14 cellular contexts compared by ENCODE assay signal in genomic region chr2:144259332-144259731, GRCh38.
DNase-seq lines count a peak whose midpoint lies in the region; ATAC-seq and TF ChIP-seq lines count a peak whose summit lies in the region.
"Had no signal": no experiment of that assay in that cellular context is flagged by ENCODE, and none has a peak within 500 bp of the region (broad histone marks: within the 10 kb centered on the region; RNA-seq: fewer than 3 reads in every experiment).

No MANE protein-coding gene starts in this region.

- no peak overlapping the region for H3K4me3 Mint-ChIP-seq in activated CD8-positive, alpha-beta memory T cell treated with anti-CD3 and anti-CD28 coated beads, Interleukin-2, amount 10 ng/mL, durations not matched to agents 7 days and 5 days
- H3K4me3 Mint-ChIP-seq in naive thymus-derived CD4-positive, alpha-beta T cell: no peak overlapping the region
- H3K4me3 Mint-ChIP-seq: CD4-positive, alpha-beta memory T cell had no signal

- ATAC-seq in activated CD8-positive, alpha-beta memory T cell treated with anti-CD3 and anti-CD28 coated beads, Interleukin-2, amount 10 ng/mL, durations not matched to agents 7 days and 5 days: no peak
- ATAC-seq in HG02678 (IDR thresholded peaks at IDR 0.05; ENCODE audit: unreplicated experiment): no peak
- ATAC-seq in naive thymus-derived CD4-positive, alpha-beta T cell: no peak

- H3K27ac Mint-ChIP-seq in activated CD8-positive, alpha-beta memory T cell treated with anti-CD3 and anti-CD28 coated beads, Interleukin-2, amount 10 ng/mL, durations not matched to agents 7 days and 5 days: peak overlapping the region; percentile 19
- no peak overlapping the region for H3K27ac Mint-ChIP-seq in naive thymus-derived CD4-positive, alpha-beta T cell
- H3K27ac Mint-ChIP-seq: CD4-positive, alpha-beta memory T cell had no signal

- peaks cover 50% of the 10 kb centered on the region for H3K4me1 Mint-ChIP-seq in activated CD8-positive, alpha-beta memory T cell treated with anti-CD3 and anti-CD28 coated beads, Interleukin-2, amount 10 ng/mL, durations not matched to agents 7 days and 5 days
- peaks cover 10 to 36% (median 13%) of the 10 kb centered on the region in 7 donors for H3K4me1 Mint-ChIP-seq in naive thymus-derived CD4-positive, alpha-beta T cell

- DNase-seq in activated CD8-positive, alpha-beta memory T cell treated with anti-CD3 and anti-CD28 coated beads, Interleukin-2, amount 10 ng/mL, durations not matched to agents 7 days and 5 days: no peak
- no peak for DNase-seq in activated CD8-positive, alpha-beta memory T cell treated with anti-CD3 and anti-CD28 coated beads, Interleukin-2, amount 50 U/mL, for 48 hours
- DNase-seq in HEK293T (ENCODE audit: extremely low spot score) (no peak), myocyte (ENCODE audit: low read depth) (peak; percentile 25)
- no peak for DNase-seq in naive thymus-derived CD4-positive, alpha-beta T cell
- DNase-seq: C1 segment of cervical spinal cord; Calu3; CD4-positive, alpha-beta memory T cell; COR-L47; DMS53; DMS79 treated with DMSO at 0.1 percent for 48 hours; GOT3 had no signal

- H3K9me3 ChIP-seq in naive thymus-derived CD4-positive, alpha-beta T cell (ENCODE audit: control insufficient read depth in 2 of 3, low read length in 3 of 3): peaks cover 0 to 3% (median 0%) of the 10 kb centered on the region in 3 experiments

- H3K27me3 ChIP-seq in naive thymus-derived CD4-positive, alpha-beta T cell (ENCODE audit: control insufficient read depth in 2 of 2, insufficient read depth in 2 of 2, low read length in 2 of 2): no peaks in the 10 kb centered on the region

- peaks cover 59% of the 10 kb centered on the region for H3K36me3 Mint-ChIP-seq in activated CD8-positive, alpha-beta memory T cell treated with anti-CD3 and anti-CD28 coated beads, Interleukin-2, amount 10 ng/mL, durations not matched to agents 7 days and 5 days
- peaks cover 0 to 40% (median 25%) of the 10 kb centered on the region in 5 donors for H3K36me3 Mint-ChIP-seq in naive thymus-derived CD4-positive, alpha-beta T cell

- no peaks in the 10 kb centered on the region for H3K36me3 ChIP-seq in naive thymus-derived CD4-positive, alpha-beta T cell (ENCODE audit: control insufficient read depth in 2 of 3, insufficient read depth in 3 of 3, low read length in 3 of 3)
- H3K36me3 ChIP-seq: HAP-1 had no signal

- no peak overlapping the region for H3K27ac ChIP-seq in naive thymus-derived CD4-positive, alpha-beta T cell (ENCODE audit: low read depth, low read length)

- no peak overlapping the region for H3K4me3 ChIP-seq in naive thymus-derived CD4-positive, alpha-beta T cell (ENCODE audit: low read length)
- H3K4me3 ChIP-seq: HAP-1 had no signal

- H3K27me3 Mint-ChIP-seq in activated CD8-positive, alpha-beta memory T cell treated with anti-CD3 and anti-CD28 coated beads, Interleukin-2, amount 10 ng/mL, durations not matched to agents 7 days and 5 days: no peaks in the 10 kb centered on the region
- H3K27me3 Mint-ChIP-seq in naive thymus-derived CD4-positive, alpha-beta T cell: no peaks in the 10 kb centered on the region
- H3K27me3 Mint-ChIP-seq: CD4-positive, alpha-beta memory T cell had no signal

- intact Hi-C loops in naive thymus-derived CD4-positive, alpha-beta T cell (cut with micrococcal nuclease): no loop called here

- CTCF ChIA-PET in activated CD8-positive, alpha-beta memory T cell treated with anti-CD3 and anti-CD28 coated beads, Interleukin-2, amount 10 ng/mL, durations not matched to agents 7 days and 5 days (lab: Charles Lee): no interaction called here
- CTCF ChIA-PET in HEK293T (lab: Yijun Ruan, JAX): no interaction called here
- CTCF ChIA-PET in naive thymus-derived CD4-positive, alpha-beta T cell (lab: Charles Lee): no interaction called here

- POLR2A ChIA-PET in HEK293T (lab: Yijun Ruan, JAX): no interaction called here
- POLR2A ChIA-PET in naive thymus-derived CD4-positive, alpha-beta T cell (lab: Charles Lee): no interaction called here

- peaks cover 0 to 21% of the 10 kb centered on the region in 2 donors for H3K4me1 ChIP-seq in naive thymus-derived CD4-positive, alpha-beta T cell (ENCODE audit: control insufficient read depth in 2 of 2, insufficient read depth in 2 of 2, low read length in 2 of 2)

- H3K9me3 Mint-ChIP-seq in activated CD8-positive, alpha-beta memory T cell treated with anti-CD3 and anti-CD28 coated beads, Interleukin-2, amount 10 ng/mL, durations not matched to agents 7 days and 5 days (ENCODE audit: low read depth): peaks cover 33% of the 10 kb centered on the region
- peaks cover 4 to 46% (median 15%) of the 10 kb centered on the region in 11 donors for H3K9me3 Mint-ChIP-seq in naive thymus-derived CD4-positive, alpha-beta T cell

TF ChIP-seq in HEK293T, 16 proteins besides CTCF, POLR2A, EP300 and RAD21:
- TF ChIP-seq ARNT (IDR thresholded peaks at IDR 0.05) (no peak), ELF4 (IDR thresholded peaks at IDR 0.05) (peak; percentile 37; the same call in 1 of the 2 replicates)
